Comparison of ENCODE assay signal across 11 cellular contexts in genomic region chr9:136542246-136543041, GRCh38. TPM values are rescaled to one million over a fixed set of nuclear protein-coding genes. Genes with fewer than 3 reads are reported as not detected.
DNase-seq lines count a peak whose midpoint lies in the region; ATAC-seq, FAIRE-seq and TF ChIP-seq lines count a peak whose summit lies in the region.
"Had no signal": no experiment of that assay in that cellular context is flagged by ENCODE, and none has a peak within 500 bp of the region (broad histone marks: within the 10 kb centered on the region; RNA-seq: fewer than 3 reads in every experiment).

No MANE protein-coding gene starts in this region.

- 76 to 87% methylated on average over 13 to 17 of the region's 28 CpGs for WGBS in esophagus squamous epithelium, 2 donors
- WGBS in psoas muscle, 3 donors = 67 to 77% (median 73%) methylated on average over 27 to 28 of the region's 28 CpGs
- 63 to 70% (median 65%) methylated on average over 28 of the region's 28 CpGs for WGBS in small intestine, 3 donors

- no peak for ATAC-seq in T-cell (replicated peaks in 1 of 4)
- no peak for ATAC-seq in psoas muscle
- ATAC-seq: WTC11 had no signal

- H3K36me3 ChIP-seq in esophagus squamous epithelium = peaks cover 0 to 60% (median 8%) of the 10 kb centered on the region in 3 donors
- peaks cover 0 to 13% of the 10 kb centered on the region in 2 donors for H3K36me3 ChIP-seq in psoas muscle (ENCODE audit: insufficient read depth in 1 of 2, low read depth in 1 of 2)
- H3K36me3 ChIP-seq in small intestine (ENCODE audit: control insufficient read depth in 2 of 2, insufficient read depth in 2 of 2, low read length in 2 of 2) = peaks cover 0 to 2% of the 10 kb centered on the region in 2 donors

- intact Hi-C loops in esophagus squamous epithelium (cut with DNase I) = loop anchor here (5.0 kb wide), 2 partner anchors 55 to 85 kb away; no protein-coding TSS in a partner anchor
- intact Hi-C loops in psoas muscle (cut with DNase I) = loop anchor here in 1 of 2 donors (5.0 kb wide), 1 partner anchor 75 kb away; no protein-coding TSS in a partner anchor

- H3K9me3 ChIP-seq in esophagus squamous epithelium (no peaks in the 10 kb centered on the region), psoas muscle (no peaks in the 10 kb centered on the region), small intestine (ENCODE audit: control insufficient read depth, low read depth) (no peaks in the 10 kb centered on the region)

- peaks cover 49 to 68% (median 66%) of the 10 kb centered on the region in 3 donors for H3K4me1 Mint-ChIP-seq in T-cell

- no peak for FAIRE-seq in D721Med (lab: Jason Lieb, UNC)
- FAIRE-seq in small intestine (lab: Jason Lieb, UNC) = no peak
- FAIRE-seq: frontal cortex had no signal

- TF ChIP-seq CTCF in D721Med (IDR thresholded peaks at IDR 0.05; ENCODE audit: insufficient read depth, missing control alignments) = no peak
- TF ChIP-seq CTCF in esophagus squamous epithelium (IDR thresholded peaks at IDR 0.05) = no peak
- no peak for TF ChIP-seq CTCF in psoas muscle (IDR thresholded peaks at IDR 0.05)
- no peak for TF ChIP-seq CTCF in foreskin fibroblast (IDR thresholded peaks at IDR 0.05; ENCODE audit: low read depth, low read length)

- H3K36me3 Mint-ChIP-seq in T-cell = peaks cover 7% of the 10 kb centered on the region

- CTCF ChIA-PET in T-cell (lab: Charles Lee) = no interaction called here

- H3K27ac ChIP-seq in esophagus squamous epithelium = peak overlapping the region in 3 of 4 donors; percentile 94 to 99 (median 96)
- no peak overlapping the region for H3K27ac ChIP-seq in psoas muscle
- H3K27ac ChIP-seq in small intestine (ENCODE audit: low read depth in 1 of 2, low read length in 1 of 2) = peak overlapping the region in 1 of 2 donors; percentile 31

- peak overlapping the region; percentile 82 to 87 (median 86) for H3K4me3 Mint-ChIP-seq in T-cell
- H3K4me3 Mint-ChIP-seq: WTC11 had no signal

- H3K4me1 ChIP-seq in esophagus squamous epithelium = peaks cover 65 to 90% (median 79%) of the 10 kb centered on the region in 3 donors
- H3K4me1 ChIP-seq in psoas muscle = peaks cover 15% of the 10 kb centered on the region
- H3K4me1 ChIP-seq in small intestine (ENCODE audit: control insufficient read depth in 2 of 2, insufficient read depth in 1 of 2, low read depth in 1 of 2, low read length in 1 of 2) = peaks cover 3 to 15% of the 10 kb centered on the region in 2 donors

- POLR2A ChIA-PET in T-cell (lab: Charles Lee) = interaction anchor here in 1 of 2 donors (0.7 kb wide), 1 partner anchor 11 kb away, joined by 13 read pairs; no protein-coding TSS in a partner anchor

- H3K27me3 ChIP-seq in esophagus squamous epithelium (no peaks in the 10 kb centered on the region), psoas muscle (ENCODE audit: insufficient read depth in 3 of 3, low read length in 2 of 3) (no peaks in the 10 kb centered on the region), small intestine (ENCODE audit: control insufficient read depth in 2 of 2, insufficient read depth in 2 of 2, low read length in 2 of 2) (no peaks in the 10 kb centered on the region)

- H3K27ac Mint-ChIP-seq in T-cell = peak overlapping the region; percentile 73 to 75

- H3K4me3 ChIP-seq in esophagus squamous epithelium (peak overlapping the region in 2 of 4 donors; percentile 97 to 99), psoas muscle (peak overlapping the region; percentile 12), foreskin fibroblast (ENCODE audit: low read depth in 1 of 2, low read length in 2 of 2) (no peak overlapping the region), small intestine (ENCODE audit: low read depth in 1 of 2, low read length in 2 of 2) (no peak overlapping the region)

- peak; percentile 89 for DNase-seq in D721Med (ENCODE audit: insufficient read length, low spot score)
- no peak for DNase-seq in T-cell
- DNase-seq in esophagus squamous epithelium (lab: John Stamatoyannopoulos, UW) = no peak
- no peak for DNase-seq in psoas muscle
- no peak for DNase-seq in foreskin fibroblast
- no peak for DNase-seq in activated CD8-positive, alpha-beta memory T cell treated with anti-CD3 and anti-CD28 coated beads, Interleukin-2, amount 50 U/mL, for 4 hours
- DNase-seq in small intestine = no peak
- DNase-seq: NCI-H2081 treated with DMSO at 0.1 percent for 48 hours; stimulated activated CD4-positive, alpha-beta T cell treated with anti-CD3 and anti-CD28 coated beads, Interleukin-4, amount 100 ng/mL, for 24 hours had no signal

- no peaks in the 10 kb centered on the region for H3K27me3 Mint-ChIP-seq in T-cell

- H3K9me3 Mint-ChIP-seq in T-cell = no peaks in the 10 kb centered on the region
- H3K9me3 Mint-ChIP-seq: WTC11 had no signal

- no peak for TF ChIP-seq POLR2A in esophagus squamous epithelium (IDR thresholded peaks at IDR 0.05)

RNA-seq across cellular contexts. Expression of gene NOTCH1, which starts 3.4 kb away (rescaled TPM):
- total RNA-seq in T-cell (10 to 100 TPM; 50.1 to 96.1 (median 84.1) TPM), esophagus squamous epithelium (10 to 100 TPM; 32.0 to 40.8 (median 36.2) TPM), psoas muscle (10 to 100 TPM in 3 of 4 donors, 1 to 10 TPM in 1; 8.7 to 15.4 (median 12.3) TPM)
- polyA plus RNA-seq in psoas muscle (1 to 10 TPM; 1.8 to 3.8 (median 2.9) TPM), small intestine (10 to 100 TPM in 1 of 3 donors, 1 to 10 TPM in 2; 1.8 to 19.8 (median 1.9) TPM)

RNA-seq across cellular contexts. Expression of gene SEC16A, which starts 59.6 kb away (rescaled TPM):
- total RNA-seq in T-cell (10 to 100 TPM; 76.3 to 99.0 (median 92.4) TPM), esophagus squamous epithelium (10 to 100 TPM; 31.2 to 49.1 (median 38.6) TPM), psoas muscle (10 to 100 TPM; 31.5 to 40.0 (median 37.0) TPM)
- polyA plus RNA-seq in psoas muscle (10 to 100 TPM; 22.3 to 27.6 (median 26.1) TPM), small intestine (10 to 100 TPM; 37.4 to 41.1 (median 38.2) TPM)
